ENCODE assay signal across 6 cellular contexts in the genomic region with DNA sequence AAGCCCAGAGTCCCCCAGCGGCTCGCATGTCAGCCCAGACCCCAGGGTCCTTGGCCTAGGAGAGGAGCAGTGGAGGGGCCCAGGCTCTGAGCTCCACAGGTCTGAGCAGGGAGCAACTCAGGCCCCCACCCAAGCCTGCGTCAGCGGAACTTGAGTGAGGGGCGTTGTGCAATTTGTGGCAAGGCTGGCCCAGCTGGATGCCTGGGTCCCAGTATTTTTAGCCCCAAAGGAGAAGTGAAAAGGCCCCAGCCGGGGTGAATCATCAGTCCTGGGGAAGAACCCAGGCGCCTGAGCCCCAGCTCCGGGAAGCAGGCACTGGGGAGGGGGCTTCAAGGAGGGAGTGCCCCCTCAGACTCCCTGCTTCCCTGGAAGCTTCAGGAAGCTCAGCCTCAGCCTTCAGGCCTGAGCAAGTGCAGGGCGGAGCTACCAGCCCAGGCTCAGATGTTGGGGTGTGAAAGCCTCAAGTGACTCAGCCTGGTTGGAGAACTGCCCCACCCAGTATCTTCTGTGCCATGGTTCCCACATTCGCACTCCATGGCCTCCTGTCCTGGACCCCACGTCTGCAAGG. TPM values are rescaled to one million over a fixed set of nuclear protein-coding genes. Genes with fewer than 3 reads are reported as not detected.
A peak's percentile ranks its signal among the peaks of the same experiment; 100 is the strongest.
DNase-seq lines count a peak whose midpoint lies in the region; ATAC-seq and TF ChIP-seq lines count a peak whose summit lies in the region.

No MANE protein-coding gene starts in this region.

- peaks cover 27% of the 10 kb centered on the region for H3K36me3 ChIP-seq in mesodermal cell (ENCODE audit: control insufficient read depth, insufficient read depth, low read length)
- H3K36me3 ChIP-seq in BE2C, result peaks cover 8% of the 10 kb centered on the region

- no peak for TF ChIP-seq CTCF in BE2C (IDR thresholded peaks at IDR 0.05; ENCODE audit: low read depth, low read length)

- 90 to 94% methylated on average over 11 of the region's 11 CpGs for WGBS in mesodermal cell (ENCODE audit: insufficient coverage in 2 of 2), 2 experiments

- peak overlapping the region; percentile 77 for H3K4me3 Mint-ChIP-seq in activated naive CD8-positive, alpha-beta T cell treated with anti-CD3 and anti-CD28 coated beads, Interleukin-2, amount 10 ng/mL, durations not matched to agents 7 days and 5 days

- POLR2A ChIA-PET in activated naive CD8-positive, alpha-beta T cell treated with anti-CD3 and anti-CD28 coated beads, Interleukin-2, amount 10 ng/mL, durations not matched to agents 7 days and 5 days (lab: Charles Lee), result interaction anchor here (0.8 to 4.1 kb wide), 8 partner anchors 9 to 63 kb away, joined by 3 to 90 read pairs (median 6); partner anchors contain the start of genes GMFG, PLEKHG2, RPS16 and SUPT5H

- H3K4me1 ChIP-seq in mesodermal cell (ENCODE audit: control insufficient read depth, insufficient read depth, low read length, poor library complexity, severe bottlenecking) (peaks cover 32% of the 10 kb centered on the region), BE2C (peaks cover 22% of the 10 kb centered on the region)

- DNase-seq in M059J (ENCODE audit: low read depth), result peak; percentile 81
- DNase-seq in activated naive CD8-positive, alpha-beta T cell treated with anti-CD3 and anti-CD28 coated beads, Interleukin-2, amount 10 ng/mL, durations not matched to agents 7 days and 5 days, result no peak
- no peak for DNase-seq in T-helper 9 cell
- DNase-seq in BE2C, result no peak
- no peak for DNase-seq in epidermal melanocyte (ENCODE audit: insufficient read length, low spot score)

- H3K9me3 ChIP-seq in mesodermal cell (ENCODE audit: control insufficient read depth, low read length), result no peaks in the 10 kb centered on the region
- H3K9me3 ChIP-seq in BE2C, result no peaks in the 10 kb centered on the region

- H3K4me3 ChIP-seq in mesodermal cell (ENCODE audit: extremely low read depth, insufficient read depth, low read length, poor library complexity, severe bottlenecking), result no peak overlapping the region
- no peak overlapping the region for H3K4me3 ChIP-seq in BE2C (ENCODE audit: low read depth, low read length)

- ATAC-seq in activated naive CD8-positive, alpha-beta T cell treated with anti-CD3 and anti-CD28 coated beads, Interleukin-2, amount 10 ng/mL, durations not matched to agents 7 days and 5 days (ENCODE audit: low read depth), result no peak

- H3K36me3 Mint-ChIP-seq in activated naive CD8-positive, alpha-beta T cell treated with anti-CD3 and anti-CD28 coated beads, Interleukin-2, amount 10 ng/mL, durations not matched to agents 7 days and 5 days, result peaks cover 17% of the 10 kb centered on the region

- H3K27ac Mint-ChIP-seq in activated naive CD8-positive, alpha-beta T cell treated with anti-CD3 and anti-CD28 coated beads, Interleukin-2, amount 10 ng/mL, durations not matched to agents 7 days and 5 days, result peak overlapping the region; percentile 91

- no peaks in the 10 kb centered on the region for H3K27me3 Mint-ChIP-seq in activated naive CD8-positive, alpha-beta T cell treated with anti-CD3 and anti-CD28 coated beads, Interleukin-2, amount 10 ng/mL, durations not matched to agents 7 days and 5 days

- no peaks in the 10 kb centered on the region for H3K27me3 ChIP-seq in BE2C

- peaks cover 41% of the 10 kb centered on the region for H3K4me1 Mint-ChIP-seq in activated naive CD8-positive, alpha-beta T cell treated with anti-CD3 and anti-CD28 coated beads, Interleukin-2, amount 10 ng/mL, durations not matched to agents 7 days and 5 days

- no peaks in the 10 kb centered on the region for H3K9me3 Mint-ChIP-seq in activated naive CD8-positive, alpha-beta T cell treated with anti-CD3 and anti-CD28 coated beads, Interleukin-2, amount 10 ng/mL, durations not matched to agents 7 days and 5 days

- peak overlapping the region; percentile 6 for H3K27ac ChIP-seq in mesodermal cell (ENCODE audit: low read depth, low read length, severe bottlenecking)

RNA-seq across cellular contexts. Expression of gene MED29, which starts 7.2 kb away (rescaled TPM):
- 46.7 and 47.3 TPM in 2 replicates for total RNA-seq in M059J (2014; rRNA removed; shearing (Covaris generic))
- 10 to 100 TPM; 39.0 to 40.7 TPM for total RNA-seq in activated naive CD8-positive, alpha-beta T cell treated with anti-CD3 and anti-CD28 coated beads, Interleukin-2, amount 10 ng/mL, durations not matched to agents 7 days and 5 days
- 20.7 TPM for polyA plus RNA-seq in mesodermal cell (2013, experiment 1 of 2)
- polyA plus RNA-seq in mesodermal cell (2013, experiment 2 of 2), result 17.8 TPM
- polyA plus RNA-seq in BE2C (2012; ENCODE audit: insufficient read depth, insufficient read length, low read depth), result 101 TPM

RNA-seq across cellular contexts. Expression of gene PAF1, which starts 7.5 kb away (rescaled TPM):
- total RNA-seq in M059J (2014; rRNA removed; shearing (Covaris generic)), result 69.0 and 79.3 TPM in 2 replicates
- 10 to 100 TPM; 40.7 to 47.0 TPM for total RNA-seq in activated naive CD8-positive, alpha-beta T cell treated with anti-CD3 and anti-CD28 coated beads, Interleukin-2, amount 10 ng/mL, durations not matched to agents 7 days and 5 days
- 41.8 TPM for polyA plus RNA-seq in mesodermal cell (2013, experiment 1 of 2)
- 46.1 TPM for polyA plus RNA-seq in mesodermal cell (2013, experiment 2 of 2)
- 130 TPM for polyA plus RNA-seq in BE2C (2012; ENCODE audit: insufficient read depth, insufficient read length, low read depth)

RNA-seq across cellular contexts. Expression of gene ZFP36, which starts 8.3 kb away (rescaled TPM):
- total RNA-seq in M059J (2014; rRNA removed; shearing (Covaris generic)), result 6.0 and 10.8 TPM in 2 replicates
- total RNA-seq in activated naive CD8-positive, alpha-beta T cell treated with anti-CD3 and anti-CD28 coated beads, Interleukin-2, amount 10 ng/mL, durations not matched to agents 7 days and 5 days, result 100 to 1,000 TPM; 102 to 107 TPM
- polyA plus RNA-seq in mesodermal cell (2013, experiment 1 of 2), result 19.8 TPM
- 13.8 TPM for polyA plus RNA-seq in mesodermal cell (2013, experiment 2 of 2)
- polyA plus RNA-seq in BE2C (2012; ENCODE audit: insufficient read depth, insufficient read length, low read depth), result 16.7 TPM

RNA-seq across cellular contexts. Expression of gene PLEKHG2, which starts 14.1 kb away (rescaled TPM):
- 8.6 and 11.7 TPM in 2 replicates for total RNA-seq in M059J (2014; rRNA removed; shearing (Covaris generic))
- 10 to 100 TPM; 65.7 to 65.9 TPM for total RNA-seq in activated naive CD8-positive, alpha-beta T cell treated with anti-CD3 and anti-CD28 coated beads, Interleukin-2, amount 10 ng/mL, durations not matched to agents 7 days and 5 days
- polyA plus RNA-seq in mesodermal cell (2013, experiment 1 of 2), result 49.7 TPM
- 42.2 TPM for polyA plus RNA-seq in mesodermal cell (2013, experiment 2 of 2)
- 35.9 TPM for polyA plus RNA-seq in BE2C (2012; ENCODE audit: insufficient read depth, insufficient read length, low read depth)

RNA-seq across cellular contexts. Expression of gene RPS16, which starts 37.4 kb away (rescaled TPM):
- 26.6 and 28.7 TPM in 2 replicates for total RNA-seq in M059J (2014; rRNA removed; shearing (Covaris generic))
- total RNA-seq in activated naive CD8-positive, alpha-beta T cell treated with anti-CD3 and anti-CD28 coated beads, Interleukin-2, amount 10 ng/mL, durations not matched to agents 7 days and 5 days, result 1,000 to 10,000 TPM; 2,294 to 2,369 TPM
- polyA plus RNA-seq in mesodermal cell (2013, experiment 1 of 2), result 2,563 TPM
- 2,222 TPM for polyA plus RNA-seq in mesodermal cell (2013, experiment 2 of 2)
- polyA plus RNA-seq in BE2C (2012; ENCODE audit: insufficient read depth, insufficient read length, low read depth), result 3,669 TPM
